37 cellular contexts compared by ENCODE assay signal in genomic region chr22:22461583-22461982, GRCh38. TPM values are rescaled to one million over a fixed set of nuclear protein-coding genes. Genes with fewer than 3 reads are reported as not detected.
"Had no signal": no experiment of that assay in that cellular context is flagged by ENCODE, and none has a peak within 500 bp of the region (broad histone marks: within the 10 kb centered on the region; RNA-seq: fewer than 3 reads in every experiment).

No MANE protein-coding gene starts in this region.

- H3K36me3 ChIP-seq: MG63 had no signal

- DNase-seq: Karpas-422, Kasumi-1, MG63, MM.1S, MV-4-11, NCI-H1048, NCI-H1092, NCI-H1092 treated with DMSO at 0.1 percent for 48 hours, NCI-H1105, NCI-H1105 treated with DMSO at 0.1 percent for 48 hours, NCI-H1417, NCI-H1417 treated with DMSO at 0.1 percent for 48 hours, NCI-H1436, NCI-H1436 treated with DMSO at 0.1 percent for 48 hours, NCI-H146, NCI-H1694, NCI-H1694 treated with DMSO at 0.1 percent for 48 hours, NCI-H187, NCI-H187 treated with DMSO at 0.1 percent for 48 hours, NCI-H1930, NCI-H2029, NCI-H2029 treated with DMSO at 0.1 percent for 48 hours, NCI-H2081, NCI-H2081 treated with DMSO at 0.1 percent for 48 hours, NCI-H2107, NCI-H2171, NCI-H2171 treated with DMSO at 0.1 percent for 48 hours, NCI-H2227 treated with DMSO at 0.1 percent for 48 hours, NCI-H226, NCI-H345, NCI-H446, NCI-H446 treated with DMSO at 0.1 percent for 48 hours, NCI-H510A, NCI-H510A treated with DMSO at 0.1 percent for 48 hours had no signal

- H3K4me3 ChIP-seq: MG63 had no signal

RNA-seq across cellular contexts. Expression of gene ZNF280B, which starts 47.0 kb away (rescaled TPM):
- total RNA-seq: MCF 10A had no signal

RNA-seq across cellular contexts. Expression of gene ZNF280A, which starts 58.5 kb away (rescaled TPM):
- total RNA-seq: LHCN-M2, M059J, MCF 10A had no signal
